34 cellular contexts compared by ENCODE assay signal in genomic region chr20:60199866-60200265, GRCh38.
"Had no signal": no experiment of that assay in that cellular context is flagged by ENCODE, and none has a peak within 500 bp of the region (broad histone marks: within the 10 kb centered on the region; RNA-seq: fewer than 3 reads in every experiment).

No MANE protein-coding gene starts in this region.

- H3K4me3 ChIP-seq: adrenal gland, ascending aorta, breast epithelium, cardiac muscle cell, esophagus squamous epithelium, gastroesophageal sphincter, heart right ventricle had no signal

- H3K27ac Mint-ChIP-seq: activated CD4-positive, alpha-beta memory T cell treated with anti-CD3 and anti-CD28 coated beads for 36 hours; activated CD4-positive, alpha-beta T cell treated with anti-CD3 and anti-CD28 coated beads for 36 hours; activated CD4-positive, alpha-beta T cell treated with anti-CD3 and anti-CD28 coated beads, Interleukin-2, amount 10 ng/mL, durations not matched to agents 24 days and 14 days; activated CD8-positive, alpha-beta memory T cell treated with anti-CD3 and anti-CD28 coated beads, Interleukin-2, amount 10 ng/mL, durations not matched to agents 7 days and 5 days; activated CD8-positive, alpha-beta T cell treated with anti-CD3 and anti-CD28 coated beads, Interleukin-2, amount 10 ng/mL, durations not matched to agents 7 days and 5 days; activated naive CD4-positive, alpha-beta T cell treated with anti-CD3 and anti-CD28 coated beads for 36 hours; activated naive CD4-positive, alpha-beta T cell treated with anti-CD3 and anti-CD28 coated beads, Interleukin-2, amount 50 U/mL, for 24 hours; activated naive CD8-positive, alpha-beta T cell treated with anti-CD3 and anti-CD28 coated beads for 36 hours; activated naive CD8-positive, alpha-beta T cell treated with anti-CD3 and anti-CD28 coated beads, Interleukin-2, amount 50 U/mL, for 24 hours; activated T-helper 1 cell treated with anti-CD3 and anti-CD28 coated beads, Interleukin-12 subunit alpha, Interleukin-12 subunit beta, Interleukin-2, Interleukin-4 antibody, amounts not matched to agents 30 ng/mL and 10 ng/mL and 1 ng/mL, durations not matched to agents 14 hours and 24 hours and 36 hours; activated T-helper 2 cell treated with anti-CD3 and anti-CD28 coated beads, Interferon-gamma antibody, Interleukin-2, Interleukin-4, amounts not matched to agents 10 μg/mL and 5 μg/mL and 100 μg/mL, durations not matched to agents 14 hours and 24 hours and 36 hours; brain; effector memory CD8-positive, alpha-beta T cell; T-cell had no signal

- H3K36me3 Mint-ChIP-seq: activated CD8-positive, alpha-beta memory T cell treated with anti-CD3 and anti-CD28 coated beads, Interleukin-2, amount 10 ng/mL, durations not matched to agents 7 days and 5 days; brain had no signal

- H3K4me1 Mint-ChIP-seq: activated CD4-positive, alpha-beta T cell treated with anti-CD3 and anti-CD28 coated beads for 36 hours; activated CD8-positive, alpha-beta memory T cell treated with anti-CD3 and anti-CD28 coated beads, Interleukin-2, amount 10 ng/mL, durations not matched to agents 7 days and 5 days; activated naive CD4-positive, alpha-beta T cell treated with anti-CD3 and anti-CD28 coated beads, Interleukin-2, amount 50 U/mL, for 24 hours; activated naive CD8-positive, alpha-beta T cell treated with anti-CD3 and anti-CD28 coated beads for 36 hours; activated naive CD8-positive, alpha-beta T cell treated with anti-CD3 and anti-CD28 coated beads, Interleukin-2, amount 50 U/mL, for 24 hours; central memory CD8-positive, alpha-beta T cell; T-cell had no signal

- H3K4me3 Mint-ChIP-seq: activated CD4-positive, alpha-beta memory T cell treated with anti-CD3 and anti-CD28 coated beads for 36 hours; activated CD4-positive, alpha-beta T cell treated with anti-CD3 and anti-CD28 coated beads for 36 hours; activated CD4-positive, alpha-beta T cell treated with anti-CD3 and anti-CD28 coated beads, Interleukin-2, amount 10 ng/mL, durations not matched to agents 24 days and 14 days; activated CD8-positive, alpha-beta memory T cell treated with anti-CD3 and anti-CD28 coated beads, Interleukin-2, amount 10 ng/mL, durations not matched to agents 7 days and 5 days; activated CD8-positive, alpha-beta T cell treated with anti-CD3 and anti-CD28 coated beads, Interleukin-2, amount 10 ng/mL, durations not matched to agents 7 days and 5 days; activated naive CD4-positive, alpha-beta T cell treated with anti-CD3 and anti-CD28 coated beads for 36 hours; activated naive CD4-positive, alpha-beta T cell treated with anti-CD3 and anti-CD28 coated beads, Interleukin-2, amount 50 U/mL, for 24 hours; activated naive CD8-positive, alpha-beta T cell treated with anti-CD3 and anti-CD28 coated beads for 36 hours; activated naive CD8-positive, alpha-beta T cell treated with anti-CD3 and anti-CD28 coated beads, Interleukin-2, amount 50 U/mL, for 24 hours; activated T-helper 1 cell treated with anti-CD3 and anti-CD28 coated beads, Interleukin-12 subunit alpha, Interleukin-12 subunit beta, Interleukin-2, Interleukin-4 antibody, amounts not matched to agents 30 ng/mL and 10 ng/mL and 1 ng/mL, durations not matched to agents 14 hours and 24 hours and 36 hours; brain; central memory CD8-positive, alpha-beta T cell; effector memory CD8-positive, alpha-beta T cell; T-cell had no signal

- H3K9me3 ChIP-seq: adrenal gland, ascending aorta, breast epithelium, esophagus squamous epithelium had no signal

- DNase-seq: activated CD4-positive, alpha-beta memory T cell treated with anti-CD3 and anti-CD28 coated beads for 36 hours; activated CD4-positive, alpha-beta T cell treated with anti-CD3 and anti-CD28 coated beads for 36 hours; activated CD4-positive, alpha-beta T cell treated with anti-CD3 and anti-CD28 coated beads, Interleukin-2, amount 10 ng/mL, durations not matched to agents 24 days and 14 days; activated CD4-positive, CD25-positive, alpha-beta regulatory T cell; activated CD4-positive, CD25-positive, alpha-beta regulatory T cell treated with anti-CD3 and anti-CD28 coated beads, Interleukin-2, amount 50 U/mL, for 72 hours; activated CD8-positive, alpha-beta memory T cell treated with anti-CD3 and anti-CD28 coated beads, Interleukin-2, amount 10 ng/mL, durations not matched to agents 7 days and 5 days; activated CD8-positive, alpha-beta memory T cell treated with anti-CD3 and anti-CD28 coated beads, Interleukin-2, amount 50 U/mL, for 4 hours; activated CD8-positive, alpha-beta T cell treated with anti-CD3 and anti-CD28 coated beads, Interleukin-2, amount 10 ng/mL, durations not matched to agents 7 days and 5 days; activated effector memory CD4-positive, alpha-beta T cell treated with anti-CD3 and anti-CD28 coated beads, Interleukin-2, amount 50 U/mL, for 16 hours; activated naive CD4-positive, alpha-beta T cell treated with anti-CD3 and anti-CD28 coated beads for 36 hours; activated naive CD8-positive, alpha-beta T cell treated with anti-CD3 and anti-CD28 coated beads for 36 hours; activated naive CD8-positive, alpha-beta T cell treated with anti-CD3 and anti-CD28 coated beads, Interleukin-2, amount 50 U/mL, for 24 hours; activated T-cell treated with anti-CD3 and anti-CD28 coated beads, Interleukin-2, amount 50 U/mL, for 1 hour; activated T-cell treated with anti-CD3 and anti-CD28 coated beads, Interleukin-2, amount 50 U/mL, for 48 hours; adrenal gland; amygdala; cortex of kidney; dermis blood vessel endothelial cell; effector CD4-positive, alpha-beta T cell; effector memory CD8-positive, alpha-beta T cell; erythroblast; esophagus squamous epithelium; foreskin melanocyte; heart right ventricle; T-cell had no signal

- H3K27me3 ChIP-seq: adrenal gland, ascending aorta, breast epithelium, cardiac muscle cell, esophagus squamous epithelium, heart right ventricle had no signal

- H3K27me3 Mint-ChIP-seq: activated CD8-positive, alpha-beta memory T cell treated with anti-CD3 and anti-CD28 coated beads, Interleukin-2, amount 10 ng/mL, durations not matched to agents 7 days and 5 days; effector memory CD8-positive, alpha-beta T cell had no signal

- H3K36me3 ChIP-seq: adrenal gland, ascending aorta, breast epithelium, cardiac muscle cell, esophagus squamous epithelium, gastroesophageal sphincter, heart right ventricle had no signal

- ATAC-seq: activated CD4-positive, alpha-beta T cell treated with anti-CD3 and anti-CD28 coated beads for 36 hours; activated CD8-positive, alpha-beta memory T cell treated with anti-CD3 and anti-CD28 coated beads, Interleukin-2, amount 10 ng/mL, durations not matched to agents 7 days and 5 days; activated CD8-positive, alpha-beta T cell treated with anti-CD3 and anti-CD28 coated beads, Interleukin-2, amount 10 ng/mL, durations not matched to agents 7 days and 5 days; activated naive CD8-positive, alpha-beta T cell treated with anti-CD3 and anti-CD28 coated beads, Interleukin-2, amount 50 U/mL, for 24 hours; effector memory CD8-positive, alpha-beta T cell; gastroesophageal sphincter; T-cell had no signal

- H3K4me1 ChIP-seq: adrenal gland, ascending aorta, breast epithelium, esophagus squamous epithelium, gastroesophageal sphincter had no signal

- H3K27ac ChIP-seq: adrenal gland, ascending aorta, breast epithelium, cardiac muscle cell, esophagus squamous epithelium, gastroesophageal sphincter, heart right ventricle had no signal
